2 cellular contexts compared by ENCODE assay signal in the genomic region with DNA sequence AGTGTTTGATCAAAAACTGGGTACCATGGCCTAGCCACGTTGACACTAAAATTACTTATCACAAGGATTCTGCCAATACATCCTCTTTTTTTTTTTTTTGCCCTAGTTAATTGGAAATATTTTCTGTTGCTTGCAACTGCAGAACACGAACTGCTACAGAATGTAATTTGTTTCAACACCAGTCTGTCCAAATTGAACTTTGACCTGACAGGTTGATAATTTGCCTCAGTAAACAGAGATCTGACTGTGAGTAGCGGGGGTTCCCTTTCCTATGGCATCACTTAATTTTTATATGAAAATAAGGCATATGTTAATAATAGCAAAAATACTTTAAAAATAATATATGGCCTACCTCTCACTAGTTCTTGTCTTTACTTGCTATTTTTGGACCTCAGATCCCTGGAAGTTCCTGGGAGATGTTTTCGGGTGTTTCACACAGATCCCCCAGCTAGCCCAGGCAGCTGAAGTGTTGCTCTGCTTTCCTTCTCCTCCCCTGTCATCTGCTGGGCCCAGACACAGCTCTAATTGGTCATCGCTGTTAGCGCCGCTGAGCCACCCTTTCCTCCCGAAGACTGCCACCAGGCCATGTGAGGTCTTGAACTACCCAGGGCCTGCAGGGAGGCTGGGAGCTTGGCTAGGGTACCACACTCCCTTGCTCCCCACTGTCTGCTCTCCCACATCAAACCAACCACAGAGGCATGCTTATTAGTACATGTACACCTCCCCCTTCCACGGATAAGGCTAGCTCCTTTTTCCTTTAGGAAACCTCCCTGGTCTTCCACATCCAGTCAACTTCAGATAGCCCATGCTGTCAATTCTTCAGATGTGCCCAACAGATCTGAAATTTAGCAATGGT.
TF ChIP-seq lines count a peak whose summit lies in the region.

No MANE protein-coding gene starts in this region.

TF ChIP-seq in IMR-90, 13 proteins besides CTCF, POLR2A, EP300 and RAD21:
- TF ChIP-seq RCOR1 (IDR thresholded peaks at IDR 0.05; ENCODE audit: insufficient replicate concordance, low read length): no peak
- TF ChIP-seq CEBPB (IDR thresholded peaks at IDR 0.05; ENCODE audit: low read depth, low read length): no peak
- TF ChIP-seq FOS (IDR thresholded peaks at IDR 0.05; ENCODE audit: low read depth, low read length): no peak
- TF ChIP-seq MAFK (IDR thresholded peaks at IDR 0.05; ENCODE audit: low read depth, low read length): no peak
- TF ChIP-seq SMC3 (IDR thresholded peaks at IDR 0.05; ENCODE audit: low read depth, low read length): no peak
- TF ChIP-seq, protein P1, sequence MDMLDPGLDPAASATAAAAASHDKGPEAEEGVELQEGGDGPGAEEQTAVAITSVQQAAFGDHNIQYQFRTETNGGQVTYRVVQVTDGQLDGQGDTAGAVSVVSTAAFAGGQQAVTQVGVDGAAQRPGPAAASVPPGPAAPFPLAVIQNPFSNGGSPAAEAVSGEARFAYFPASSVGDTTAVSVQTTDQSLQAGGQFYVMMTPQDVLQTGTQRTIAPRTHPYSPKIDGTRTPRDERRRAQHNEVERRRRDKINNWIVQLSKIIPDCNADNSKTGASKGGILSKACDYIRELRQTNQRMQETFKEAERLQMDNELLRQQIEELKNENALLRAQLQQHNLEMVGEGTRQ (IDR thresholded peaks at IDR 0.05; ENCODE audit: low read depth, low read length): no peak
- TF ChIP-seq, protein P2, sequence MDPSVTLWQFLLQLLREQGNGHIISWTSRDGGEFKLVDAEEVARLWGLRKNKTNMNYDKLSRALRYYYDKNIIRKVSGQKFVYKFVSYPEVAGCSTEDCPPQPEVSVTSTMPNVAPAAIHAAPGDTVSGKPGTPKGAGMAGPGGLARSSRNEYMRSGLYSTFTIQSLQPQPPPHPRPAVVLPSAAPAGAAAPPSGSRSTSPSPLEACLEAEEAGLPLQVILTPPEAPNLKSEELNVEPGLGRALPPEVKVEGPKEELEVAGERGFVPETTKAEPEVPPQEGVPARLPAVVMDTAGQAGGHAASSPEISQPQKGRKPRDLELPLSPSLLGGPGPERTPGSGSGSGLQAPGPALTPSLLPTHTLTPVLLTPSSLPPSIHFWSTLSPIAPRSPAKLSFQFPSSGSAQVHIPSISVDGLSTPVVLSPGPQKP (IDR thresholded peaks at IDR 0.05; ENCODE audit: borderline replicate concordance, low read depth, low read length): no peak
- TF ChIP-seq MXI1 (IDR thresholded peaks at IDR 0.05; ENCODE audit: borderline replicate concordance, low read depth, low read length): no peak
- TF ChIP-seq CHD1 (IDR thresholded peaks at IDR 0.05; ENCODE audit: low read depth, low read length): no peak

TF ChIP-seq in K562, 482 proteins besides CTCF, POLR2A, EP300 and RAD21:
- TF ChIP-seq, protein P3, sequence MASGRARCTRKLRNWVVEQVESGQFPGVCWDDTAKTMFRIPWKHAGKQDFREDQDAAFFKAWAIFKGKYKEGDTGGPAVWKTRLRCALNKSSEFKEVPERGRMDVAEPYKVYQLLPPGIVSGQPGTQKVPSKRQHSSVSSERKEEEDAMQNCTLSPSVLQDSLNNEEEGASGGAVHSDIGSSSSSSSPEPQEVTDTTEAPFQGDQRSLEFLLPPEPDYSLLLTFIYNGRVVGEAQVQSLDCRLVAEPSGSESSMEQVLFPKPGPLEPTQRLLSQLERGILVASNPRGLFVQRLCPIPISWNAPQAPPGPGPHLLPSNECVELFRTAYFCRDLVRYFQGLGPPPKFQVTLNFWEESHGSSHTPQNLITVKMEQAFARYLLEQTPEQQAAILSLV (tag; IDR thresholded peaks at IDR 0.05): no peak
- no peak for TF ChIP-seq ZNF436 (CRISPR knock-in tag; IDR thresholded peaks at IDR 0.05)
- TF ChIP-seq, protein P4, sequence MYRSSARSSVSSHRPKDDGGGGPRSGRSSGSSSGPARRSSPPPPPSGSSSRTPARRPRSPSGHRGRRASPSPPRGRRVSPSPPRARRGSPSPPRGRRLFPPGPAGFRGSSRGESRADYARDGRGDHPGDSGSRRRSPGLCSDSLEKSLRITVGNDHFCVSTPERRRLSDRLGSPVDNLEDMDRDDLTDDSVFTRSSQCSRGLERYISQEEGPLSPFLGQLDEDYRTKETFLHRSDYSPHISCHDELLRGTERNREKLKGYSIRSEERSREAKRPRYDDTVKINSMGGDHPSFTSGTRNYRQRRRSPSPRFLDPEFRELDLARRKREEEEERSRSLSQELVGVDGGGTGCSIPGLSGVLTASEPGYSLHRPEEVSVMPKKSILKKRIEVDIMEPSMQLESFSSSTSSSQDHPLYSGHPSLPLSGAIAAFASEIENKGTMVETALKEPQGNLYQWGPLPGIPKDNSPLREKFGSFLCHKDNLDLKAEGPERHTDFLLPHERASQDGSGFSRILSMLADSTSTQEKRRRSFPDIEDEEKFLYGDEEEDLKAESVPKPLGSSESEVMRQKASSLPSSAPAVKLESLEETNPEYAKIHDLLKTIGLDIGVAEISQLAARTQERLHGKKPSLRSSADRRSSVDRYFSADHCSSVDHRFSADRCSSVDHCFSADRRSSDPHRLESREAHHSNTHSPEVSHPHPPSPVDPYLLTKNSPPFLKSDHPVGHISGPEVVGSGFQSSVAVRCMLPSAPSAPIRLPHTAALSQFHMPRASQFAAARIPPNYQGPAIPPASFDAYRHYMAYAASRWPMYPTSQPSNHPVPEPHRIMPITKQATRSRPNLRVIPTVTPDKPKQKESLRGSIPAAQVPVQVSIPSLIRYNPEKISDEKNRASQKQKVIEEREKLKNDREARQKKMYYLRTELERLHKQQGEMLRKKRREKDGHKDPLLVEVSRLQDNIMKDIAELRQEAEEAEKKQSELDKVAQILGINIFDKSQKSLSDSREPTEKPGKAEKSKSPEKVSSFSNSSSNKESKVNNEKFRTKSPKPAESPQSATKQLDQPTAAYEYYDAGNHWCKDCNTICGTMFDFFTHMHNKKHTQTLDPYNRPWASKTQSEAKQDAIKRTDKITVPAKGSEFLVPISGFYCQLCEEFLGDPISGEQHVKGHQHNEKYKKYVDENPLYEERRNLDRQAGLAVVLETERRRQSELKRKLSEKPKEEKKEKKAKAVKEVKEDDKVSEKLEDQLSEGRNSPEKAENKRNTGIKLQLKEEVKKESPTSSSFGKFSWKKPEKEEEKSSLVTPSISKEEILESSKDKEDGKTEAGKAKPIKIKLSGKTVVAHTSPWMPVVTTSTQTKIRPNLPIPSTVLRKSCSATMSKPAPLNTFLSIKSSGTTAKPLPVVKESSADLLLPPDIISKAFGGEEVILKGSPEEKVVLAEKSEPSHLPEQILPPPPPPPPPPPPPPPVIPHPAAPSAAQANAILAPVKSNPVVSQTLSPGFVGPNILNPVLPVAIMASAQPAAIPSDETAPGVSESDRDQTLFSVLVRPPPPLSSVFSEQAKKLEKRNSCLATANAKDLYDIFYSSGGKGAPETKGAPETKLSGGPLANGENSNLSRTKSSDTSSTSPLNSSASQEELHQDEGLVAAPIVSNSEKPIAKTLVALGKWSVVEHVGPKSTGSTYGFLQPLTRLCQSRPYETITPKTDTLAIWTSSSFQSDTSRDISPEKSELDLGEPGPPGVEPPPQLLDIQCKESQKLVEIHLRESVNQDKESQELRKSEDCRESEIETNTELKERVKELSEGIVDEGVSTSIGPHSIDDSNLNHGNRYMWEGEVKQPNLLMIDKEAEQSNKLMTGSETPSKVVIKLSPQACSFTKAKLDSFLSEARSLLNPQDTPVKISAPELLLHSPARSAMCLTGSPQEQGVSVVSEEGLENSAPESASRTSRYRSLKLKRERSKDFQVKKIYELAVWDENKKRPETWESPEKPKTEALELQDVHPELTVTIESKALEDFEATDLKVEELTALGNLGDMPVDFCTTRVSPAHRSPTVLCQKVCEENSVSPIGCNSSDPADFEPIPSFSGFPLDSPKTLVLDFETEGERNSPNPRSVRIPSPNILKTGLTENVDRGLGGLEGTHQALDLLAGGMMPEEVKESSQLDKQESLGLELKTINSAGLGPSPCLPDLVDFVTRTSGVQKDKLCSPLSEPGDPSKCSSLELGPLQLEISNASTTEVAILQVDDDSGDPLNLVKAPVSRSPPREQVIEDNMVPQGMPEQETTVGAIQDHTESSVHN (IDR thresholded peaks at IDR 0.05; ENCODE audit: borderline replicate concordance in 1 of 2, low read depth in 1 of 2): no peak
- TF ChIP-seq, protein P5, sequence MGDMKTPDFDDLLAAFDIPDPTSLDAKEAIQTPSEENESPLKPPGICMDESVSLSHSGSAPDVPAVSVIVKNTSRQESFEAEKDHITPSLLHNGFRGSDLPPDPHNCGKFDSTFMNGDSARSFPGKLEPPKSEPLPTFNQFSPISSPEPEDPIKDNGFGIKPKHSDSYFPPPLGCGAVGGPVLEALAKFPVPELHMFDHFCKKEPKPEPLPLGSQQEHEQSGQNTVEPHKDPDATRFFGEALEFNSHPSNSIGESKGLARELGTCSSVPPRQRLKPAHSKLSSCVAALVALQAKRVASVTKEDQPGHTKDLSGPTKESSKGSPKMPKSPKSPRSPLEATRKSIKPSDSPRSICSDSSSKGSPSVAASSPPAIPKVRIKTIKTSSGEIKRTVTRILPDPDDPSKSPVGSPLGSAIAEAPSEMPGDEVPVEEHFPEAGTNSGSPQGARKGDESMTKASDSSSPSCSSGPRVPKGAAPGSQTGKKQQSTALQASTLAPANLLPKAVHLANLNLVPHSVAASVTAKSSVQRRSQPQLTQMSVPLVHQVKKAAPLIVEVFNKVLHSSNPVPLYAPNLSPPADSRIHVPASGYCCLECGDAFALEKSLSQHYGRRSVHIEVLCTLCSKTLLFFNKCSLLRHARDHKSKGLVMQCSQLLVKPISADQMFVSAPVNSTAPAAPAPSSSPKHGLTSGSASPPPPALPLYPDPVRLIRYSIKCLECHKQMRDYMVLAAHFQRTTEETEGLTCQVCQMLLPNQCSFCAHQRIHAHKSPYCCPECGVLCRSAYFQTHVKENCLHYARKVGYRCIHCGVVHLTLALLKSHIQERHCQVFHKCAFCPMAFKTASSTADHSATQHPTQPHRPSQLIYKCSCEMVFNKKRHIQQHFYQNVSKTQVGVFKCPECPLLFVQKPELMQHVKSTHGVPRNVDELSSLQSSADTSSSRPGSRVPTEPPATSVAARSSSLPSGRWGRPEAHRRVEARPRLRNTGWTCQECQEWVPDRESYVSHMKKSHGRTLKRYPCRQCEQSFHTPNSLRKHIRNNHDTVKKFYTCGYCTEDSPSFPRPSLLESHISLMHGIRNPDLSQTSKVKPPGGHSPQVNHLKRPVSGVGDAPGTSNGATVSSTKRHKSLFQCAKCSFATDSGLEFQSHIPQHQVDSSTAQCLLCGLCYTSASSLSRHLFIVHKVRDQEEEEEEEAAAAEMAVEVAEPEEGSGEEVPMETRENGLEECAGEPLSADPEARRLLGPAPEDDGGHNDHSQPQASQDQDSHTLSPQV (IDR thresholded peaks at IDR 0.05): no peak
- TF ChIP-seq, protein P6, sequence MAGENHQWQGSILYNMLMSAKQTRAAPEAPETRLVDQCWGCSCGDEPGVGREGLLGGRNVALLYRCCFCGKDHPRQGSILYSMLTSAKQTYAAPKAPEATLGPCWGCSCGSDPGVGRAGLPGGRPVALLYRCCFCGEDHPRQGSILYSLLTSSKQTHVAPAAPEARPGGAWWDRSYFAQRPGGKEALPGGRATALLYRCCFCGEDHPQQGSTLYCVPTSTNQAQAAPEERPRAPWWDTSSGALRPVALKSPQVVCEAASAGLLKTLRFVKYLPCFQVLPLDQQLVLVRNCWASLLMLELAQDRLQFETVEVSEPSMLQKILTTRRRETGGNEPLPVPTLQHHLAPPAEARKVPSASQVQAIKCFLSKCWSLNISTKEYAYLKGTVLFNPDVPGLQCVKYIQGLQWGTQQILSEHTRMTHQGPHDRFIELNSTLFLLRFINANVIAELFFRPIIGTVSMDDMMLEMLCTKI (IDR thresholded peaks at IDR 0.05; ENCODE audit: partially characterized antibody): no peak
- TF ChIP-seq ZNF431 (CRISPR knock-in tag; IDR thresholded peaks at IDR 0.05): no peak
- TF ChIP-seq ZNF324 (CRISPR knock-in tag; IDR thresholded peaks at IDR 0.05): no peak
- TF ChIP-seq, protein P7, sequence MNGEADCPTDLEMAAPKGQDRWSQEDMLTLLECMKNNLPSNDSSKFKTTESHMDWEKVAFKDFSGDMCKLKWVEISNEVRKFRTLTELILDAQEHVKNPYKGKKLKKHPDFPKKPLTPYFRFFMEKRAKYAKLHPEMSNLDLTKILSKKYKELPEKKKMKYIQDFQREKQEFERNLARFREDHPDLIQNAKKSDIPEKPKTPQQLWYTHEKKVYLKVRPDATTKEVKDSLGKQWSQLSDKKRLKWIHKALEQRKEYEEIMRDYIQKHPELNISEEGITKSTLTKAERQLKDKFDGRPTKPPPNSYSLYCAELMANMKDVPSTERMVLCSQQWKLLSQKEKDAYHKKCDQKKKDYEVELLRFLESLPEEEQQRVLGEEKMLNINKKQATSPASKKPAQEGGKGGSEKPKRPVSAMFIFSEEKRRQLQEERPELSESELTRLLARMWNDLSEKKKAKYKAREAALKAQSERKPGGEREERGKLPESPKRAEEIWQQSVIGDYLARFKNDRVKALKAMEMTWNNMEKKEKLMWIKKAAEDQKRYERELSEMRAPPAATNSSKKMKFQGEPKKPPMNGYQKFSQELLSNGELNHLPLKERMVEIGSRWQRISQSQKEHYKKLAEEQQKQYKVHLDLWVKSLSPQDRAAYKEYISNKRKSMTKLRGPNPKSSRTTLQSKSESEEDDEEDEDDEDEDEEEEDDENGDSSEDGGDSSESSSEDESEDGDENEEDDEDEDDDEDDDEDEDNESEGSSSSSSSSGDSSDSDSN (IDR thresholded peaks at IDR 0.05; ENCODE audit: borderline replicate concordance in 1 of 2, low read depth in 2 of 2, low read length in 2 of 2): no peak
- no peak for TF ChIP-seq KDM1A (IDR thresholded peaks at IDR 0.05)
- no peak for TF ChIP-seq L3MBTL2 (IDR thresholded peaks at IDR 0.05)
- no peak for TF ChIP-seq TEAD2 (tag; IDR thresholded peaks at IDR 0.05)
- TF ChIP-seq GATAD2A (IDR thresholded peaks at IDR 0.05): no peak
- TF ChIP-seq ARHGAP35 (IDR thresholded peaks at IDR 0.05; ENCODE audit: partially characterized antibody): no peak
- no peak for TF ChIP-seq DPF2 (IDR thresholded peaks at IDR 0.05)
